In the genomic region with DNA sequence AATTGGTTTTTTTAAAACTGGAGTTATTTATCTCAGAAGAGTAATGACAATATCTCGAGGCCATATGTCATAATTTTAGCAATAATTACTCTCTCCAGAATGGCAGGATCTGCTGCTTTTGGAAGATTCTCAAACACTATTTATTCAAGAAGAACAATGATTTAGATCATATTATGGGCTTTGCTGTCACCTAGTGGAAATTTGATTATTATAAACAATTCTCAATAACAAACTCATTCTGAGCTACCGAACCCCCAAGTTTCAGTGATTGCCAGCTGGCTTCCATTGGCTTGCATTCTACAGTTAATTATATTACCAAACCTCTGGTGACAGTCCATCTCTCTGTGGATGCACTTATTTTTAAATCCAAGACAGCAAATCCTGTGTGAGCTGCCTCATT, we compare ENCODE assay signal across 9 cellular contexts. TPM values are rescaled to one million over a fixed set of nuclear protein-coding genes. Genes with fewer than 3 reads are reported as not detected.
DNase-seq lines count a peak whose midpoint lies in the region; ATAC-seq and FAIRE-seq lines count a peak whose summit lies in the region.
"Had no signal": no experiment of that assay in that cellular context is flagged by ENCODE, and none has a peak within 500 bp of the region (broad histone marks: within the 10 kb centered on the region; RNA-seq: fewer than 3 reads in every experiment).

No MANE protein-coding gene starts in this region.

- DNase-seq in DMS153 treated with DMSO at 0.1 percent for 48 hours (lab: John Stamatoyannopoulos, UW; ENCODE audit: unreplicated experiment) (peak; percentile 77), NAMALWA (ENCODE audit: low spot score) (peak; percentile 29), amniotic epithelial cell (ENCODE audit: low read depth) (peak; percentile 14), medulla oblongata (ENCODE audit: extremely low spot score) (peak; percentile 60), occipital lobe (lab: John Stamatoyannopoulos, UW) (no peak), left ventricle myocardium superior (no peak), small intestine (no peak)

- no peak overlapping the region for H3K4me3 ChIP-seq in small intestine (ENCODE audit: low read depth in 1 of 2, low read length in 2 of 2)

- H3K27me3 ChIP-seq in small intestine (ENCODE audit: control insufficient read depth in 2 of 2, insufficient read depth in 2 of 2, low read length in 2 of 2), result no peaks in the 10 kb centered on the region

- no peak for FAIRE-seq in small intestine (lab: Jason Lieb, UNC)
- FAIRE-seq: endometrium had no signal

- no peak for ATAC-seq in GM21786 (IDR thresholded peaks at IDR 0.05; ENCODE audit: unreplicated experiment)
- no peak for ATAC-seq in left ventricle myocardium superior

- H3K4me1 ChIP-seq in small intestine (ENCODE audit: control insufficient read depth in 2 of 2, insufficient read depth in 1 of 2, low read depth in 1 of 2, low read length in 1 of 2), result no peaks in the 10 kb centered on the region

- 23 to 28% (median 24%) methylated on average over 2 of the region's 2 CpGs for WGBS in small intestine, 3 donors

- no peaks in the 10 kb centered on the region for H3K9me3 ChIP-seq in small intestine (ENCODE audit: control insufficient read depth, low read depth)

- H3K27ac ChIP-seq in small intestine (ENCODE audit: low read depth in 1 of 2, low read length in 1 of 2), result no peak overlapping the region

- intact Hi-C loops in left ventricle myocardium superior (cut with micrococcal nuclease), result loop anchor here (5.0 kb wide), 1 partner anchor 283 kb away; no protein-coding TSS in a partner anchor

- H3K36me3 ChIP-seq in small intestine (ENCODE audit: control insufficient read depth in 2 of 2, insufficient read depth in 2 of 2, low read length in 2 of 2), result no peaks in the 10 kb centered on the region

RNA-seq across cellular contexts. Expression of a gene that starts 27.9 kb away (rescaled TPM):
- total RNA-seq in occipital lobe (38.1 TPM), left ventricle myocardium superior (6.9 TPM)
- polyA plus RNA-seq in small intestine, result 1 to 10 TPM in 2 of 3 donors, under 1 TPM in 1; 0.45 to 3.4 (median 1.4) TPM

Comparison
In these comparisons a context has a peak if more than half of its experiments do, and no peak if none do; other contexts are left out.
1. DNase-seq: peak in DMS153 treated with DMSO at 0.1 percent for 48 hours (single experiment), NAMALWA (single experiment), amniotic epithelial cell (single experiment) and medulla oblongata (single experiment); none in occipital lobe (single experiment), left ventricle myocardium superior (single experiment) and small intestine (single experiment).